ENCODE assay signal across 18 cellular contexts in genomic region chr2:85786444-85786843, GRCh38. TPM values are rescaled to one million over a fixed set of nuclear protein-coding genes. Genes with fewer than 3 reads are reported as not detected.
"Had no signal": no experiment of that assay in that cellular context is flagged by ENCODE, and none has a peak within 500 bp of the region (broad histone marks: within the 10 kb centered on the region; RNA-seq: fewer than 3 reads in every experiment).

No MANE protein-coding gene starts in this region.

- H3K9me3 ChIP-seq: suprapubic skin had no signal

- H3K27me3 ChIP-seq: suprapubic skin had no signal

- DNase-seq: activated CD4-positive, alpha-beta memory T cell treated with anti-CD3 and anti-CD28 coated beads, Interleukin-2, amount 10 ng/mL, durations not matched to agents 7 days and 5 days; activated CD4-positive, alpha-beta T cell treated with anti-CD3 and anti-CD28 coated beads, Interleukin-2, amount 10 ng/mL, durations not matched to agents 24 days and 14 days; activated effector memory CD4-positive, alpha-beta T cell treated with anti-CD3 and anti-CD28 coated beads, Interleukin-2, amount 50 U/mL, for 16 hours; activated naive CD4-positive, alpha-beta T cell treated with anti-CD3 and anti-CD28 coated beads, Interleukin-2, amount 10 ng/mL, durations not matched to agents 7 days and 5 days; activated T-cell treated with anti-CD3 and anti-CD28 coated beads, Interleukin-2, amount 50 U/mL, for 72 hours; caudate nucleus; dermis blood vessel endothelial cell; effector CD8-positive, alpha-beta T cell; erythroblast; foreskin melanocyte; hippocampal formation; kidney glomerular epithelial cell; nephron progenitor cell; nucleus accumbens; stimulated activated naive CD8-positive, alpha-beta T cell treated with anti-CD3 and anti-CD28 coated beads, Interleukin-15, amount 100 ng/mL, for 72 hours had no signal

- H3K4me3 ChIP-seq: suprapubic skin had no signal

- ATAC-seq: activated CD4-positive, CD25-positive, alpha-beta regulatory T cell treated with anti-CD3 and anti-CD28 coated beads, Interleukin-2, amount 50 U/mL, for 24 hours; activated T-cell treated with anti-CD3 and anti-CD28 coated beads, Interleukin-2, amount 50 U/mL, for 72 hours; stimulated activated naive CD8-positive, alpha-beta T cell treated with anti-CD3 and anti-CD28 coated beads, Interleukin-15, amount 100 ng/mL, for 72 hours had no signal

- H3K27ac ChIP-seq: suprapubic skin, VCaP had no signal

RNA-seq across cellular contexts. Expression of gene ATOH8, which starts 32.7 kb away (rescaled TPM):
- total RNA-seq: activated T-cell treated with anti-CD3 and anti-CD28 coated beads, Interleukin-2, amount 50 U/mL, for 72 hours had no signal
